14 cellular contexts compared by ENCODE assay signal in genomic region chr5:178357127-178357526, GRCh38.
DNase-seq lines count a peak whose midpoint lies in the region; ATAC-seq, FAIRE-seq and TF ChIP-seq lines count a peak whose summit lies in the region.
"Had no signal": no experiment of that assay in that cellular context is flagged by ENCODE, and none has a peak within 500 bp of the region (broad histone marks: within the 10 kb centered on the region; RNA-seq: fewer than 3 reads in every experiment).

No MANE protein-coding gene starts in this region.

- TF ChIP-seq CTCF in GM10266 (IDR thresholded peaks at IDR 0.05; ENCODE audit: control insufficient read depth, insufficient read depth, low read depth, missing control alignments) (no peak), astrocyte (IDR thresholded peaks at IDR 0.05; ENCODE audit: insufficient read depth, low read depth, low read length) (no peak), osteoblast (IDR thresholded peaks at IDR 0.05; ENCODE audit: extremely low read depth, low read depth, low read length) (no peak), Calu3 (IDR thresholded peaks at IDR 0.05; ENCODE audit: unreplicated experiment) (no peak)

- H3K27me3 Mint-ChIP-seq in astrocyte (ENCODE audit: low read depth, unreplicated experiment) (peaks cover 39% of the 10 kb centered on the region), Calu3 (ENCODE audit: unreplicated experiment) (peaks cover 57% of the 10 kb centered on the region)

- H3K4me1 Mint-ChIP-seq in astrocyte (ENCODE audit: low read depth, unreplicated experiment) (peaks cover 30% of the 10 kb centered on the region), Calu3 (ENCODE audit: low read depth, unreplicated experiment) (no peaks in the 10 kb centered on the region)

- no peak overlapping the region for H2AFZ ChIP-seq in astrocyte (ENCODE audit: low read depth, low read length)
- H2AFZ ChIP-seq in osteoblast (ENCODE audit: low read length) = no peak overlapping the region

- no peaks in the 10 kb centered on the region for H3K36me3 ChIP-seq in astrocyte (ENCODE audit: insufficient read depth, low read length)
- H3K36me3 ChIP-seq in iPS-18a (ENCODE audit: control insufficient read depth, low read depth, low read length) = no peaks in the 10 kb centered on the region
- H3K36me3 ChIP-seq in osteoblast (ENCODE audit: insufficient read depth, low read length) = no peaks in the 10 kb centered on the region
- H3K36me3 ChIP-seq: esophagus muscularis mucosa, tibial artery had no signal

- H3K79me2 ChIP-seq in astrocyte (ENCODE audit: insufficient read depth, low read length) (no peaks in the 10 kb centered on the region), osteoblast (ENCODE audit: insufficient read depth, low read length) (no peaks in the 10 kb centered on the region)

- H4K20me1 ChIP-seq in astrocyte (ENCODE audit: insufficient read depth, low read length) = no peaks in the 10 kb centered on the region
- H4K20me1 ChIP-seq in osteoblast (ENCODE audit: insufficient read depth, low read length) = no peaks in the 10 kb centered on the region

- peaks cover 7% of the 10 kb centered on the region for H3K4me1 ChIP-seq in astrocyte (ENCODE audit: insufficient read depth, low read length)
- peaks cover 31% of the 10 kb centered on the region for H3K4me1 ChIP-seq in iPS-18a (ENCODE audit: control insufficient read depth, low read depth, low read length)
- H3K4me1 ChIP-seq in osteoblast (ENCODE audit: insufficient read depth, low read length) = no peaks in the 10 kb centered on the region

- H3K4me3 ChIP-seq in astrocyte (ENCODE audit: insufficient read depth, low read depth, low read length) (no peak overlapping the region), iPS-18a (ENCODE audit: low read length) (peak overlapping the region; percentile 52), osteoblast (ENCODE audit: insufficient read depth, low read length) (no peak overlapping the region)
- H3K4me3 ChIP-seq: tibial artery had no signal

- peak overlapping the region; percentile 22 for H3K4me2 ChIP-seq in astrocyte (ENCODE audit: low read length)
- H3K4me2 ChIP-seq in osteoblast (ENCODE audit: insufficient read depth, low read length) = no peak overlapping the region

- H3K27me3 ChIP-seq in astrocyte (ENCODE audit: insufficient read depth, low read length) (no peaks in the 10 kb centered on the region), iPS-18a (ENCODE audit: control insufficient read depth, insufficient read depth, low read length) (no peaks in the 10 kb centered on the region), osteoblast (ENCODE audit: insufficient read depth, low read length) (no peaks in the 10 kb centered on the region)

- no peaks in the 10 kb centered on the region for H3K36me3 Mint-ChIP-seq in astrocyte (ENCODE audit: low read depth, unreplicated experiment)
- no peaks in the 10 kb centered on the region for H3K36me3 Mint-ChIP-seq in Calu3 (ENCODE audit: insufficient read depth, unreplicated experiment)

- no peak for ATAC-seq in HG02840 (IDR thresholded peaks at IDR 0.05; ENCODE audit: low FRiP score, unreplicated experiment)
- ATAC-seq: Panc1 had no signal

- intact Hi-C loops in Calu3 (cut with micrococcal nuclease; ENCODE audit: unreplicated experiment) = no loop called here

- no peak for FAIRE-seq in astrocyte (lab: Jason Lieb, UNC)

- H3K9ac ChIP-seq in astrocyte (ENCODE audit: low read length) (no peak overlapping the region), iPS-18a (ENCODE audit: low read length) (no peak overlapping the region)

- peaks cover 2% of the 10 kb centered on the region for H3K9me3 Mint-ChIP-seq in astrocyte (ENCODE audit: unreplicated experiment)
- H3K9me3 Mint-ChIP-seq in Calu3 (ENCODE audit: low read depth, unreplicated experiment) = peaks cover 7% of the 10 kb centered on the region
- H3K9me3 Mint-ChIP-seq: activated T-cell treated with anti-CD3 and anti-CD28 coated beads, Interleukin-2, amount 50 U/mL, for 4 hours had no signal

- CTCF ChIA-PET in Calu3 (lab: Charles Lee) = no interaction called here

- no peaks in the 10 kb centered on the region for H3K9me3 ChIP-seq in astrocyte (ENCODE audit: insufficient read depth, low read depth, low read length)
- no peaks in the 10 kb centered on the region for H3K9me3 ChIP-seq in iPS-18a (ENCODE audit: control insufficient read depth, low read depth, low read length)
- no peaks in the 10 kb centered on the region for H3K9me3 ChIP-seq in osteoblast (ENCODE audit: low read depth, low read length)
- H3K9me3 ChIP-seq: esophagus muscularis mucosa, tibial artery had no signal

- H3K27ac Mint-ChIP-seq in astrocyte (ENCODE audit: unreplicated experiment) (peak overlapping the region; percentile 43), Calu3 (ENCODE audit: unreplicated experiment) (no peak overlapping the region)
- H3K27ac Mint-ChIP-seq: B cell had no signal

- H3K4me3 Mint-ChIP-seq in astrocyte (ENCODE audit: unreplicated experiment) (no peak overlapping the region), Calu3 (ENCODE audit: low read depth, unreplicated experiment) (no peak overlapping the region)
- H3K4me3 Mint-ChIP-seq: activated T-cell treated with anti-CD3 and anti-CD28 coated beads, Interleukin-2, amount 50 U/mL, for 4 hours; B cell had no signal

- BruUV-seq in Calu3 (replicated peaks; lab: Mats Ljungman, UMichigan) = no TSS peak

- DNase-seq in GM10266 (ENCODE audit: extremely low spot score) (peak; percentile 40), astrocyte (ENCODE audit: low read depth) (no peak), osteoblast (ENCODE audit: insufficient read length, low spot score, missing footprints) (peak; percentile 54), 8988T (no peak), NCI-H2171 treated with DMSO at 0.1 percent for 48 hours (lab: John Stamatoyannopoulos, UW) (no peak), Calu3 (no peak)
- DNase-seq: activated T-cell treated with anti-CD3 and anti-CD28 coated beads, Interleukin-2, amount 50 U/mL, for 4 hours; NCI-H1930; tibial artery had no signal

- no peak overlapping the region for H3K27ac ChIP-seq in astrocyte (ENCODE audit: low read depth, low read length)
- H3K27ac ChIP-seq in iPS-18a (ENCODE audit: low read length) = no peak overlapping the region
- H3K27ac ChIP-seq in osteoblast (ENCODE audit: low read depth, low read length) = no peak overlapping the region
- H3K27ac ChIP-seq: esophagus muscularis mucosa, tibial artery had no signal

Comparison
In these comparisons a context has a peak if more than half of its experiments do, and no peak if none do; other contexts are left out.
1. DNase-seq: peak in GM10266 (single experiment) and osteoblast (single experiment); none in astrocyte (single experiment), 8988T (single experiment), NCI-H2171 treated with DMSO at 0.1 percent for 48 hours (single experiment) and Calu3 (single experiment).